9 cellular contexts compared by ENCODE assay signal in the genomic region with DNA sequence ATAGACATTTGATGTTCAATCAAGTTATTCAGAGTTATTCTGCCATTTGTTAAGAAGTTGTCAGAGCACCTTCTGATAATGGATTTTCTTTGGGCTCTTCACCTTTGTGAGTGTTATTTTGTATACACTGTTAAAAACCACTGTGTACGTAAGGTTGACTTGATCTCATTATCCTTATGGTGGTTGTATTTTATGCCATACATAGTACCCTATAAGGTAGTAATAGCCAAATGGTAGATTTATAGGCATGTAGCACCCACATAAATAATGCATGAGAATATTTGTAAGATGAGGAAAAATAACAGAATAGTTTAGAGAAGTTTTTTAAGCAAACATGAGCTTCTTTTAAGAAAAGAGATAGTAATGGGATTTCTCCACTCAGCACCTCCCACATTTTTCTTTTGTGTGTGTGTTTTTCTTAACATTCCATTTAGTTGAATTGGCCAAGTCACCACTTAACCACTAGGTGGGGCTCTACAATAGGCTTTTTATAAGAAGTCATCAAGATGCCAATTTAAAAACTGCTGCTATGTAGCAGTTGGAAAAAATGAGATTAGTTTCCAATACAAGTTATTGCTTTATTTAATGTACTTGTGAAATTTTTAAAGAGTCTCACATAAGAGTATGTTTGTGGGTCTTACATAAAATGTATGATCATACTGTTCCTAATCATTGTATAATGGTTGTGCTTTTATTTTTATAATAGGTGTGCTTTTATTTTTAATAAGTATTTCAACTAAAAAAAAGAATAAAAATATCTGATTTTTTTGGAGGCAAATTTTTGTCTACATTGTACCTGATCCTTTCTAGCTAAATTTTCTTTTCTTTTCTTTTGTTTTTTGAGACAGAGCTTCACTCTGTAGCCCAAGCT. TPM values are rescaled to one million over a fixed set of nuclear protein-coding genes. Genes with fewer than 3 reads are reported as not detected.
DNase-seq lines count a peak whose midpoint lies in the region; ATAC-seq, FAIRE-seq and TF ChIP-seq lines count a peak whose summit lies in the region.
"Had no signal": no experiment of that assay in that cellular context is flagged by ENCODE, and none has a peak within 500 bp of the region (broad histone marks: within the 10 kb centered on the region; RNA-seq: fewer than 3 reads in every experiment).

No MANE protein-coding gene starts in this region.

- H3K9me3 Mint-ChIP-seq in activated T-cell treated with anti-CD3 and anti-CD28 coated beads, Interleukin-2, amount 50 U/mL, for 4 hours, result no peaks in the 10 kb centered on the region
- H3K9me3 Mint-ChIP-seq: dendritic cell treated with granulocyte-macrophage colony-stimulating factor and Interleukin-4, amounts not matched to agents 40 ng/mL and 50 ng/mL, for 4 days had no signal

- H3K36me3 Mint-ChIP-seq in activated T-cell treated with anti-CD3 and anti-CD28 coated beads, Interleukin-2, amount 50 U/mL, for 4 hours (ENCODE audit: insufficient read depth), result peaks cover 24% of the 10 kb centered on the region

- TF ChIP-seq CTCF in Panc1 (IDR thresholded peaks at IDR 0.05), result peak; percentile 83; the same call in 1 of the 2 replicates

- H3K9me3 ChIP-seq in Panc1 (ENCODE audit: control insufficient read depth, insufficient read depth, low read depth, low read length), result no peaks in the 10 kb centered on the region

- POLR2A ChIA-PET in Panc1 (lab: Charles Lee), result no interaction called here

- FAIRE-seq in colon (lab: Jason Lieb, UNC), result peak; percentile 62

- no peak overlapping the region for H3K27ac ChIP-seq in Panc1 (ENCODE audit: low read length)

- no TSS peak for BruUV-seq in Panc1 (replicated peaks; lab: Mats Ljungman, UMichigan)

- H3K27me3 Mint-ChIP-seq in activated T-cell treated with anti-CD3 and anti-CD28 coated beads, Interleukin-2, amount 50 U/mL, for 4 hours (ENCODE audit: low read depth), result no peaks in the 10 kb centered on the region
- H3K27me3 Mint-ChIP-seq: dendritic cell treated with granulocyte-macrophage colony-stimulating factor and Interleukin-4, amounts not matched to agents 40 ng/mL and 50 ng/mL, for 4 days had no signal

- intact Hi-C loops in Panc1 (cut with micrococcal nuclease; ENCODE audit: unreplicated experiment), result no loop called here

- H3K4me1 ChIP-seq in Panc1 (ENCODE audit: control insufficient read depth, insufficient read depth, low read length), result peaks cover 4% of the 10 kb centered on the region; the same call in 1 of the 2 replicates

- no peak overlapping the region for H3K4me3 Mint-ChIP-seq in activated T-cell treated with anti-CD3 and anti-CD28 coated beads, Interleukin-2, amount 50 U/mL, for 4 hours
- H3K4me3 Mint-ChIP-seq: dendritic cell treated with granulocyte-macrophage colony-stimulating factor and Interleukin-4, amounts not matched to agents 40 ng/mL and 50 ng/mL, for 4 days had no signal

- CTCF ChIA-PET in Panc1 (lab: Charles Lee), result interaction anchor here (0.5 kb wide), 1 partner anchor 14 kb away, joined by 3 read pairs; no protein-coding TSS in a partner anchor

- no peaks in the 10 kb centered on the region for H3K27me3 ChIP-seq in Panc1 (ENCODE audit: control insufficient read depth, insufficient read depth, low read length)

- H3K36me3 ChIP-seq in Panc1 (ENCODE audit: control insufficient read depth, insufficient read depth, low read length), result peaks cover 42% of the 10 kb centered on the region

- DNase-seq in activated T-cell treated with anti-CD3 and anti-CD28 coated beads, Interleukin-2, amount 50 U/mL, for 4 hours, result peak; percentile 8
- no peak for DNase-seq in activated T-cell treated with anti-CD3 and anti-CD28 coated beads, Interleukin-2, amount 50 U/mL, for 1 hour
- DNase-seq in LHCN-M2 (ENCODE audit: low read depth), result peak; percentile 92
- peak; percentile 75 for DNase-seq in Panc1 (ENCODE audit: low read depth, low spot score)
- DNase-seq in left lobe of liver (ENCODE audit: low spot score), result no peak
- DNase-seq in ureter (ENCODE audit: low spot score), result peak; percentile 55
- DNase-seq in NK-92 treated with Interleukin-12 subunit alpha and Interleukin-12 subunit beta, amount 100 ng/mL, for 24 hours (lab: John Stamatoyannopoulos, UW), result no peak

- ATAC-seq in activated T-cell treated with anti-CD3 and anti-CD28 coated beads, Interleukin-2, amount 50 U/mL, for 4 hours, result no peak
- peak; percentile 79 for ATAC-seq in Panc1
- ATAC-seq in left lobe of liver, result peak; percentile 91

- in situ Hi-C loops in Panc1 (cut with HindIII; ENCODE audit: low pct_unique_long_range_greater_than_20kb, low sequenced_read_pairs), result no loop called here

- no peak overlapping the region for H3K4me3 ChIP-seq in Panc1 (ENCODE audit: low read depth in 2 of 2, low read length in 2 of 2)

- no peaks in the 10 kb centered on the region for H3K4me1 Mint-ChIP-seq in activated T-cell treated with anti-CD3 and anti-CD28 coated beads, Interleukin-2, amount 50 U/mL, for 4 hours (ENCODE audit: low read depth)

RNA-seq across cellular contexts. Expression of a gene that starts 41.1 kb away (rescaled TPM):
- total RNA-seq in activated T-cell treated with anti-CD3 and anti-CD28 coated beads, Interleukin-2, amount 50 U/mL, for 4 hours, result 10 to 100 TPM; 17.2 to 20.6 (median 19.8) TPM
- 21.6 and 26.7 TPM in 2 replicates for total RNA-seq in LHCN-M2 (2014; rRNA removed)
- polyA plus RNA-seq in LHCN-M2 (2012), result 64.1 TPM
- 29.5 TPM for total RNA-seq in Panc1 (2021; ENCODE audit: unreplicated experiment)
- polyA plus RNA-seq in Panc1 (2012; ENCODE audit: insufficient read length), result 46.4 TPM
- total RNA-seq in left lobe of liver, result 12.5 TPM
- 32.9 TPM for total RNA-seq in ureter

Comparison
In these comparisons a context has a peak if more than half of its experiments do, and no peak if none do; other contexts are left out.
1. DNase-seq: peak in activated T-cell treated with anti-CD3 and anti-CD28 coated beads, Interleukin-2, amount 50 U/mL, for 4 hours (single experiment), LHCN-M2 (single experiment), Panc1 (single experiment) and ureter (single experiment); none in activated T-cell treated with anti-CD3 and anti-CD28 coated beads, Interleukin-2, amount 50 U/mL, for 1 hour (single experiment), left lobe of liver (single experiment) and NK-92 treated with Interleukin-12 subunit alpha and Interleukin-12 subunit beta, amount 100 ng/mL, for 24 hours (single experiment).
2. ATAC-seq: peak in Panc1 (single experiment) and left lobe of liver (single experiment); none in activated T-cell treated with anti-CD3 and anti-CD28 coated beads, Interleukin-2, amount 50 U/mL, for 4 hours (0 of 2).